In genomic region chrX:51798701-51799100, GRCh38 we compare ENCODE assay signal across 21 cellular contexts.
"Had no signal": no experiment of that assay in that cellular context is flagged by ENCODE, and none has a peak within 500 bp of the region (broad histone marks: within the 10 kb centered on the region; RNA-seq: fewer than 3 reads in every experiment).

No MANE protein-coding gene starts in this region.

- H3K4me3 ChIP-seq: ascending aorta, Peyer's patch, SJSA1 had no signal

- H3K4me1 ChIP-seq: ascending aorta, Peyer's patch, SJSA1 had no signal

- ATAC-seq: activated CD4-positive, CD25-positive, alpha-beta regulatory T cell treated with anti-CD3 and anti-CD28 coated beads, Interleukin-2, amount 50 U/mL, for 24 hours; activated CD8-positive, alpha-beta T cell treated with anti-CD3 and anti-CD28 coated beads for 36 hours; activated naive CD8-positive, alpha-beta T cell treated with anti-CD3 and anti-CD28 coated beads, Interleukin-2, amount 50 U/mL, for 24 hours; SK-N-SH treated with all-trans-retinoic acid at 6 μM for 48 hours had no signal

- DNase-seq: activated CD4-positive, alpha-beta T cell treated with anti-CD3 and anti-CD28 coated beads for 4 hours; activated CD8-positive, alpha-beta memory T cell treated with anti-CD3 and anti-CD28 coated beads, Interleukin-2, amount 50 U/mL, for 4 hours; activated CD8-positive, alpha-beta T cell treated with anti-CD3 and anti-CD28 coated beads for 36 hours; activated naive CD8-positive, alpha-beta T cell treated with anti-CD3 and anti-CD28 coated beads, Interleukin-2, amount 50 U/mL, for 24 hours; activated T-cell treated with anti-CD3 and anti-CD28 coated beads, Interleukin-2, amount 50 U/mL, for 1 hour; amniotic stem cell; Karpas-422; NCI-H1048; NCI-H1436 treated with DMSO at 0.1 percent for 48 hours; NCI-H187; NCI-H2081; NCI-H2171 treated with DMSO at 0.1 percent for 48 hours; NCI-H226; NCI-H526 treated with DMSO at 0.1 percent for 48 hours; NK-92 treated with Interleukin-12 subunit alpha and Interleukin-12 subunit beta, amount 100 ng/mL, for 24 hours; Peyer's patch; SHP77 had no signal

- H3K9me3 ChIP-seq: ascending aorta, Peyer's patch, SJSA1 had no signal

- H3K27ac ChIP-seq: ascending aorta, Peyer's patch, SJSA1 had no signal

- H3K36me3 ChIP-seq: ascending aorta, Peyer's patch, SJSA1 had no signal
